Comparison of ENCODE assay signal across 22 cellular contexts in genomic region chr7:77690289-77690688, GRCh38.
"Had no signal": no experiment of that assay in that cellular context is flagged by ENCODE, and none has a peak within 500 bp of the region (broad histone marks: within the 10 kb centered on the region; RNA-seq: fewer than 3 reads in every experiment).

No MANE protein-coding gene starts in this region.

- H3K9ac ChIP-seq: parathyroid adenoma, SK-N-SH had no signal

- DNase-seq: activated CD4-positive, alpha-beta T cell treated with anti-CD3 and anti-CD28 coated beads, Interleukin-2, amount 10 ng/mL, durations not matched to agents 7 days and 5 days; activated CD8-positive, alpha-beta T cell treated with anti-CD3 and anti-CD28 coated beads, Interleukin-2, amount 10 ng/mL, durations not matched to agents 7 days and 5 days; activated naive CD4-positive, alpha-beta T cell treated with anti-CD3 and anti-CD28 coated beads, Interleukin-2, amount 50 U/mL, for 16 hours; activated T-cell treated with anti-CD3 and anti-CD28 coated beads, Interleukin-2, amount 50 U/mL, for 4 hours; dermis blood vessel endothelial cell; head of caudate nucleus; left ventricle myocardium superior; mesendoderm; natural killer cell; SK-N-SH; spleen; stimulated activated CD4-positive, alpha-beta T cell treated with anti-CD3 and anti-CD28 coated beads, Interleukin-4, amount 100 ng/mL, for 4 hours; T-helper 9 cell had no signal

- H3K9me3 Mint-ChIP-seq: activated T-cell treated with anti-CD3 and anti-CD28 coated beads, Interleukin-2, amount 50 U/mL, for 4 hours; natural killer cell; stimulated activated memory B cell treated with anti-CD40 and anti-IgM and Interleukin-4, amounts not matched to agents 10 μg/mL and 1 μg/mL and 100 μg/mL, for 72 hours had no signal

- H3K9me3 ChIP-seq: ascending aorta, neutrophil, SK-N-SH, spleen had no signal

- H3K27me3 Mint-ChIP-seq: activated CD4-positive, alpha-beta T cell treated with anti-CD3 and anti-CD28 coated beads, Interleukin-2, amount 10 ng/mL, durations not matched to agents 7 days and 5 days; stimulated activated memory B cell treated with anti-CD40 and anti-IgM and Interleukin-4, amounts not matched to agents 10 μg/mL and 1 μg/mL and 100 μg/mL, for 72 hours had no signal

- H3K27me3 ChIP-seq: ascending aorta, neutrophil, spleen had no signal

- H3K4me1 ChIP-seq: parathyroid adenoma had no signal

- H3K27ac Mint-ChIP-seq: activated CD4-positive, alpha-beta T cell treated with anti-CD3 and anti-CD28 coated beads, Interleukin-2, amount 10 ng/mL, durations not matched to agents 7 days and 5 days; activated CD8-positive, alpha-beta T cell treated with anti-CD3 and anti-CD28 coated beads, Interleukin-2, amount 10 ng/mL, durations not matched to agents 7 days and 5 days; natural killer cell; stimulated activated memory B cell treated with anti-CD40 and anti-IgM and Interleukin-4, amounts not matched to agents 10 μg/mL and 1 μg/mL and 100 μg/mL, for 72 hours had no signal

- ATAC-seq: activated CD4-positive, CD25-positive, alpha-beta regulatory T cell treated with anti-CD3 and anti-CD28 coated beads, Interleukin-2, amount 50 U/mL, for 24 hours; activated CD8-positive, alpha-beta T cell treated with anti-CD3 and anti-CD28 coated beads, Interleukin-2, amount 10 ng/mL, durations not matched to agents 7 days and 5 days; activated T-cell treated with anti-CD3 and anti-CD28 coated beads, Interleukin-2, amount 50 U/mL, for 4 hours; left ventricle myocardium superior; natural killer cell; sciatic nerve; stimulated activated memory B cell treated with anti-CD40 and anti-IgM and Interleukin-4, amounts not matched to agents 10 μg/mL and 1 μg/mL and 100 μg/mL, for 72 hours had no signal

- H3K27ac ChIP-seq: ascending aorta, neutrophil, parathyroid adenoma, spleen had no signal

- FAIRE-seq: bronchial epithelial cell, frontal cortex, urothelium cell line had no signal

- H3K4me3 ChIP-seq: ascending aorta, spleen had no signal

- H2AFZ ChIP-seq: parathyroid adenoma had no signal

- H3K4me3 Mint-ChIP-seq: activated CD4-positive, alpha-beta T cell treated with anti-CD3 and anti-CD28 coated beads, Interleukin-2, amount 10 ng/mL, durations not matched to agents 7 days and 5 days; activated CD8-positive, alpha-beta T cell treated with anti-CD3 and anti-CD28 coated beads, Interleukin-2, amount 10 ng/mL, durations not matched to agents 7 days and 5 days; activated T-cell treated with anti-CD3 and anti-CD28 coated beads, Interleukin-2, amount 50 U/mL, for 4 hours; natural killer cell; stimulated activated memory B cell treated with anti-CD40 and anti-IgM and Interleukin-4, amounts not matched to agents 10 μg/mL and 1 μg/mL and 100 μg/mL, for 72 hours had no signal

- H3K36me3 Mint-ChIP-seq: natural killer cell had no signal

- H3K4me2 ChIP-seq: SK-N-SH had no signal
